Comparison of ENCODE assay signal across 8 cellular contexts in the genomic region with DNA sequence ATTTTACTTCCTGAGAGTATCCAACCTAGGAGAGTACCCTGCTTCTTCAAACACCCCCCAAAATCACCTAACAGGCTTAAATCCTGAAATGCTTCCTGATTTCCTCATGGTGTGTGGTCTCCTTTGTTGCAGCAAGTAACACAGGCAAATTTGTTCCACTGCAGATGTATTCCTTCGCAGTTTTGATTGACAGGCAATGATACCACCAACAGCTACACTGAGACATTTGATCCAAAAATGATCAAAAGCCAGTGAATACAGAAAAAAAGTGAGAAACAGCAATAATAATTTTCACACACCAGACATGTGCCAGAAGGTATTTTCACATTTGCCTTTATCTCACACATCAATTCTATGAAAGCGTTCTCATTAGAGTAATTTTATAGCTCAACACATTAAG.
"Had no signal": no experiment of that assay in that cellular context is flagged by ENCODE, and none has a peak within 500 bp of the region (broad histone marks: within the 10 kb centered on the region; RNA-seq: fewer than 3 reads in every experiment).

No MANE protein-coding gene starts in this region.

- ATAC-seq: GM23338 had no signal

- FAIRE-seq: H1, H54, HTR-8/SVneo had no signal

- H3K4me3 ChIP-seq: GM23338 had no signal

- H3K4me2 ChIP-seq: GM23338 had no signal

- DNase-seq: H9, HCEC 1CT, HFFc6, IMR-90 had no signal

- H2AFZ ChIP-seq: GM23338 had no signal
